In genomic region chr1:118841521-118841920, GRCh38 we compare ENCODE assay signal across 13 cellular contexts.
"Had no signal": no experiment of that assay in that cellular context is flagged by ENCODE, and none has a peak within 500 bp of the region (broad histone marks: within the 10 kb centered on the region; RNA-seq: fewer than 3 reads in every experiment).

No MANE protein-coding gene starts in this region.

- H3K9me3 ChIP-seq: pancreas, tibial nerve had no signal

- DNase-seq: activated CD4-positive, alpha-beta T cell treated with anti-CD3 and anti-CD28 coated beads for 48 hours; activated CD8-positive, alpha-beta memory T cell treated with anti-CD3 and anti-CD28 coated beads for 24 hours; activated naive CD4-positive, alpha-beta T cell treated with Interleukin-2 at 50 U/mL for 16 hours; activated naive CD8-positive, alpha-beta T cell treated with anti-CD3 and anti-CD28 coated beads, Interleukin-2, amount 50 U/mL, for 24 hours; dorsolateral prefrontal cortex; hypothalamus; kidney glomerular epithelial cell; pancreas; stimulated activated naive B cell treated with anti-CD40 and anti-IgM and Interleukin-4, amounts not matched to agents 10 μg/mL and 1 μg/mL and 100 μg/mL, for 72 hours; WERI-Rb-1 had no signal

- H3K27me3 ChIP-seq: dorsolateral prefrontal cortex, neural progenitor cell, pancreas, tibial nerve had no signal

- H3K4me3 ChIP-seq: dorsolateral prefrontal cortex, neural progenitor cell, pancreas, smooth muscle cell, tibial nerve had no signal

- H3K36me3 ChIP-seq: neural progenitor cell, pancreas, tibial nerve, WERI-Rb-1 had no signal
